10 cellular contexts compared by ENCODE assay signal in genomic region chr11:75430692-75431532, GRCh38. TPM values are rescaled to one million over a fixed set of nuclear protein-coding genes. Genes with fewer than 3 reads are reported as not detected.
A peak's percentile ranks its signal among the peaks of the same experiment; 100 is the strongest.
DNase-seq lines count a peak whose midpoint lies in the region; ATAC-seq and TF ChIP-seq lines count a peak whose summit lies in the region.
"Had no signal": no experiment of that assay in that cellular context is flagged by ENCODE, and none has a peak within 500 bp of the region (broad histone marks: within the 10 kb centered on the region; RNA-seq: fewer than 3 reads in every experiment).

No MANE protein-coding gene starts in this region.

- peaks cover 3% of the 10 kb centered on the region for H3K9me3 Mint-ChIP-seq in T-helper 2 cell treated with Interferon-gamma antibody and Interleukin-4, amounts not matched to agents 5 μg/mL and 100 μg/mL, for 36 hours
- H3K9me3 Mint-ChIP-seq in glutamatergic neuron (ENCODE audit: unreplicated experiment): peaks cover 28% of the 10 kb centered on the region

- peaks cover 27% of the 10 kb centered on the region for H3K4me1 Mint-ChIP-seq in T-helper 2 cell treated with Interferon-gamma antibody and Interleukin-4, amounts not matched to agents 5 μg/mL and 100 μg/mL, for 36 hours (ENCODE audit: low read depth)
- H3K4me1 Mint-ChIP-seq in glutamatergic neuron (ENCODE audit: low read depth, unreplicated experiment): peaks cover 13% of the 10 kb centered on the region

- H3K9me3 ChIP-seq in RWPE2 (ENCODE audit: severe bottlenecking): no peaks in the 10 kb centered on the region
- H3K9me3 ChIP-seq in spleen: peaks cover 0 to 9% (median 0%) of the 10 kb centered on the region in 8 donors

- DNase-seq in T-helper 2 cell treated with Interferon-gamma antibody and Interleukin-4, amounts not matched to agents 5 μg/mL and 100 μg/mL, for 36 hours (ENCODE audit: low spot score): no peak
- no peak for DNase-seq in T-helper 2 cell
- DNase-seq in RWPE2 (ENCODE audit: low spot score): no peak
- DNase-seq in glutamatergic neuron: no peak
- peak; percentile 65 for DNase-seq in spleen
- no peak for DNase-seq in putamen (ENCODE audit: low spot score)
- no peak for DNase-seq in stimulated activated CD8-positive, alpha-beta memory T cell treated with anti-CD3 and anti-CD28 coated beads, Interleukin-4, amount 100 ng/mL, for 48 hours

- H3K36me3 Mint-ChIP-seq in T-helper 2 cell treated with Interferon-gamma antibody and Interleukin-4, amounts not matched to agents 5 μg/mL and 100 μg/mL, for 36 hours (ENCODE audit: low read depth): peaks cover 9% of the 10 kb centered on the region
- H3K36me3 Mint-ChIP-seq in glutamatergic neuron (ENCODE audit: unreplicated experiment): peaks cover 16% of the 10 kb centered on the region

- peaks cover 55% of the 10 kb centered on the region for H3K27me3 Mint-ChIP-seq in T-helper 2 cell treated with Interferon-gamma antibody and Interleukin-4, amounts not matched to agents 5 μg/mL and 100 μg/mL, for 36 hours (ENCODE audit: low read depth)
- peaks cover 37% of the 10 kb centered on the region for H3K27me3 Mint-ChIP-seq in glutamatergic neuron (ENCODE audit: unreplicated experiment)

- H3K4me3 ChIP-seq in RWPE2 (ENCODE audit: severe bottlenecking) (peak overlapping the region; percentile 37), spleen (peak overlapping the region in 7 of 8 donors; percentile 32 to 75 (median 47))

- 23 to 31% (median 28%) methylated on average over 33 of the region's 33 CpGs for WGBS in spleen, 5 donors

- TF ChIP-seq POLR2A in spleen (IDR thresholded peaks at IDR 0.05): no peak

- H3K36me3 ChIP-seq in RWPE2 (ENCODE audit: low read depth): no peaks in the 10 kb centered on the region
- H3K36me3 ChIP-seq in spleen: peaks cover 0 to 20% (median 8%) of the 10 kb centered on the region in 6 donors

- ATAC-seq in RWPE2 (ENCODE audit: low read depth) (no peak), HG02571 (IDR thresholded peaks at IDR 0.05; ENCODE audit: unreplicated experiment) (no peak)

- H3K27ac Mint-ChIP-seq in T-helper 2 cell treated with Interferon-gamma antibody and Interleukin-4, amounts not matched to agents 5 μg/mL and 100 μg/mL, for 36 hours: peak overlapping the region; percentile 82
- peak overlapping the region; percentile 90 for H3K27ac Mint-ChIP-seq in glutamatergic neuron (ENCODE audit: unreplicated experiment)

- no peak for TF ChIP-seq CTCF in RWPE2 (IDR thresholded peaks at IDR 0.05; ENCODE audit: poor library complexity, severe bottlenecking)
- TF ChIP-seq CTCF in glutamatergic neuron (IDR thresholded peaks at IDR 0.05; ENCODE audit: partially characterized antibody, unreplicated experiment): no peak
- peak in 1 of 11 experiments; percentile 8 for TF ChIP-seq CTCF in spleen (IDR thresholded peaks at IDR 0.05 in 8 of 11, conservative IDR thresholded peaks at IDR 0.05 in 3 of 11)

- H3K4me1 ChIP-seq in RWPE2 (ENCODE audit: insufficient read depth, poor library complexity, severe bottlenecking): peaks cover 2% of the 10 kb centered on the region
- H3K4me1 ChIP-seq in spleen: peaks cover 5 to 56% (median 26%) of the 10 kb centered on the region in 6 donors

- no peak overlapping the region for H3K27ac ChIP-seq in RWPE2 (ENCODE audit: poor library complexity, severe bottlenecking)
- peak overlapping the region in 6 of 8 donors; percentile 52 to 74 (median 66) for H3K27ac ChIP-seq in spleen

- peak overlapping the region; percentile 83 for H3K4me3 Mint-ChIP-seq in T-helper 2 cell treated with Interferon-gamma antibody and Interleukin-4, amounts not matched to agents 5 μg/mL and 100 μg/mL, for 36 hours
- peak overlapping the region; percentile 90 for H3K4me3 Mint-ChIP-seq in glutamatergic neuron (ENCODE audit: unreplicated experiment)

- H3K27me3 ChIP-seq in RWPE2 (ENCODE audit: insufficient read depth, poor library complexity, severe bottlenecking) (peaks cover 4% of the 10 kb centered on the region), spleen (replicated peaks in 1 of 7) (peaks cover 0 to 57% (median 35%) of the 10 kb centered on the region in 7 donors)

- intact Hi-C loops in spleen (cut with DNase I; ENCODE audit: low total_unique reads): no loop called here

RNA-seq across cellular contexts. Expression of gene KLHL35, which starts 2.1 kb away (rescaled TPM):
- total RNA-seq in glutamatergic neuron (ENCODE audit: unreplicated experiment) (41.4 TPM), spleen (1 to 10 TPM in 6 of 7 donors, under 1 TPM in 1; 0.19 to 3.5 (median 1.8) TPM)
- polyA plus RNA-seq in spleen: 1 to 10 TPM; 2.0 to 3.8 (median 2.8) TPM
- total RNA-seq: G401, HT1080 had no signal

RNA-seq across cellular contexts. Expression of gene RPS3, which starts 31.6 kb away (rescaled TPM):
- total RNA-seq in glutamatergic neuron (ENCODE audit: unreplicated experiment): 1,391 TPM
- total RNA-seq in spleen: 1,000 to 10,000 TPM; 1,482 to 2,624 (median 2,197) TPM
- 1,000 to 10,000 TPM; 4,940 to 5,449 (median 5,352) TPM for polyA plus RNA-seq in spleen
